Comparison of ENCODE assay signal across 16 cellular contexts in the genomic region with DNA sequence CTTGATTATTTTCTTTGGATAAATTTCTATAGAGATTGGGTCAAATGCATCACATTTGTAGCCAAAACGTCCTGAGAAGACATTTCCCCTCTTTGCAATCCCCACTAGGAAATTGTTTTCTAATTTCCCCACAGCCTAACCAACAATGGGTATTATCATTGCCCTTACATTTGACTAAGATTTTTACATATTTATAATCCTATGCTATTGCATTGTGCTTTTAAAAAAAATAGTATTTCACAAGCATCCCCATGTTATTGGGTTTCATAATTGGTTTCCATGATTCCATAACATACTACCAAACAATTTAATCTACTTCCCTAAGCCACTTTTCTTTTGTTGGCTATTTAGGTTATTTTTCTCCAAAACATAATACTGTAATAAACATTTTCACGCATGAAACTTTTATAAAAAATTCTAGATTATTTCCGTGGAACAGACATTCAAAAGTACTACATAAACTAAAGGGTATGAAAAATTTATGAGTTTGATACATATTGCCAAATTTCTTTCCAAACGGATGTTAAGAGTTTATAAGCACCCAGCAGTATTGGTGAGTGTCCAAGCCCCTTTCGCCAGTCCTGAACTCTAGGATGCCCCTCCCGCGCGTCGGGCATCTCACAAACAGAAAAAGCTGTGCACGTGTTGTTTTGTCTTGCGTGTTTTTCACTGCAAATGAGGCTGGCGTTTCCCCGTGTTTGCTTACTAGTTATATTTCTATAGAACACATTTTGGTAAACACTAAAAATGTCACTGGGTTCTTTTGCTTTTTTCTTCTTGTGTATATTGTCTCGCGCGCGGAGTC. TPM values are rescaled to one million over a fixed set of nuclear protein-coding genes. Genes with fewer than 3 reads are reported as not detected.
A peak's percentile ranks its signal among the peaks of the same experiment; 100 is the strongest.
DNase-seq lines count a peak whose midpoint lies in the region; ATAC-seq, FAIRE-seq and TF ChIP-seq lines count a peak whose summit lies in the region.
"Had no signal": no experiment of that assay in that cellular context is flagged by ENCODE, and none has a peak within 500 bp of the region (broad histone marks: within the 10 kb centered on the region; RNA-seq: fewer than 3 reads in every experiment).

No MANE protein-coding gene starts in this region.

- CTCF ChIA-PET in activated naive CD4-positive, alpha-beta T cell treated with anti-CD3 and anti-CD28 coated beads, Interleukin-2, amount 10 ng/mL, durations not matched to agents 7 days and 5 days (lab: Charles Lee): no interaction called here
- CTCF ChIA-PET in T-cell (lab: Charles Lee): no interaction called here

- ATAC-seq in T-cell (replicated peaks in 1 of 4) (no peak), GM21723 (IDR thresholded peaks at IDR 0.05; ENCODE audit: unreplicated experiment) (no peak), pancreas (no peak)

- TF ChIP-seq CTCF in endothelial cell (IDR thresholded peaks at IDR 0.05; ENCODE audit: unreplicated experiment) (no peak), type B pancreatic cell (conservative IDR thresholded peaks at IDR 0.05) (no peak), ascending aorta (IDR thresholded peaks at IDR 0.05) (no peak), pancreas (IDR thresholded peaks at IDR 0.05) (no peak)

- no peaks in the 10 kb centered on the region for H3K36me3 Mint-ChIP-seq in activated naive CD4-positive, alpha-beta T cell treated with anti-CD3 and anti-CD28 coated beads, Interleukin-2, amount 10 ng/mL, durations not matched to agents 7 days and 5 days
- no peaks in the 10 kb centered on the region for H3K36me3 Mint-ChIP-seq in T-cell
- H3K36me3 Mint-ChIP-seq in endothelial cell (ENCODE audit: low read depth, unreplicated experiment): peaks cover 4% of the 10 kb centered on the region
- H3K36me3 Mint-ChIP-seq in type B pancreatic cell: no peaks in the 10 kb centered on the region

- 27 to 34% methylated on average over 17 of the region's 17 CpGs for WGBS in pancreas, 2 donors

- H3K27ac Mint-ChIP-seq in activated naive CD4-positive, alpha-beta T cell treated with anti-CD3 and anti-CD28 coated beads, Interleukin-2, amount 10 ng/mL, durations not matched to agents 7 days and 5 days: no peak overlapping the region
- H3K27ac Mint-ChIP-seq in T-cell: no peak overlapping the region
- peak overlapping the region; percentile 70 for H3K27ac Mint-ChIP-seq in endothelial cell (ENCODE audit: unreplicated experiment)
- peak overlapping the region; percentile 29 for H3K27ac Mint-ChIP-seq in type B pancreatic cell

- H3K4me1 ChIP-seq in ascending aorta (peaks cover 18 to 26% of the 10 kb centered on the region in 2 donors), pancreas (peaks cover 6 to 13% (median 7%) of the 10 kb centered on the region in 3 donors)

- peaks cover 91% of the 10 kb centered on the region for H3K27me3 Mint-ChIP-seq in activated naive CD4-positive, alpha-beta T cell treated with anti-CD3 and anti-CD28 coated beads, Interleukin-2, amount 10 ng/mL, durations not matched to agents 7 days and 5 days
- H3K27me3 Mint-ChIP-seq in T-cell (peaks cover 48 to 76% of the 10 kb centered on the region in 2 donors), endothelial cell (ENCODE audit: unreplicated experiment) (peaks cover 16% of the 10 kb centered on the region), type B pancreatic cell (peaks cover 92% of the 10 kb centered on the region)

- peaks cover 21% of the 10 kb centered on the region for H3K4me1 Mint-ChIP-seq in activated naive CD4-positive, alpha-beta T cell treated with anti-CD3 and anti-CD28 coated beads, Interleukin-2, amount 10 ng/mL, durations not matched to agents 7 days and 5 days
- H3K4me1 Mint-ChIP-seq in T-cell (peaks cover 16 to 25% (median 16%) of the 10 kb centered on the region in 3 donors), endothelial cell (ENCODE audit: unreplicated experiment) (peaks cover 6% of the 10 kb centered on the region), type B pancreatic cell (ENCODE audit: unreplicated experiment) (no peaks in the 10 kb centered on the region)

- H3K36me3 ChIP-seq in ascending aorta: no peaks in the 10 kb centered on the region
- H3K36me3 ChIP-seq in pancreas: no peaks in the 10 kb centered on the region

- H3K27ac ChIP-seq in ascending aorta (no peak overlapping the region), pancreas (no peak overlapping the region)
- H3K27ac ChIP-seq: dorsolateral prefrontal cortex, PC-9 had no signal

- intact Hi-C loops in ascending aorta (cut with DNase I) (no loop called here), pancreas (cut with DNase I) (no loop called here)

- no peak overlapping the region for H3K4me3 ChIP-seq in ascending aorta
- H3K4me3 ChIP-seq in pancreas: no peak overlapping the region

- POLR2A ChIA-PET in T-cell (lab: Charles Lee): no interaction called here

- no peak for DNase-seq in activated naive CD4-positive, alpha-beta T cell treated with anti-CD3 and anti-CD28 coated beads, Interleukin-2, amount 10 ng/mL, durations not matched to agents 7 days and 5 days
- no peak for DNase-seq in activated naive CD4-positive, alpha-beta T cell treated with anti-CD3 and anti-CD28 coated beads, Interleukin-2, amount 50 U/mL, for 16 hours
- no peak for DNase-seq in T-cell
- DNase-seq in endothelial cell (ENCODE audit: low spot score): no peak
- DNase-seq in type B pancreatic cell (ENCODE audit: extremely low spot score, unreplicated experiment): no peak
- DNase-seq in ascending aorta (ENCODE audit: low spot score in 2 of 2): no peak
- no peak for DNase-seq in pancreas
- DNase-seq: activated CD4-positive, alpha-beta T cell treated with anti-CD3 and anti-CD28 coated beads, Interleukin-2, amount 50 U/mL, for 48 hours; dorsolateral prefrontal cortex; foreskin fibroblast; NCI-H446 treated with DMSO at 0.1 percent for 48 hours; PC-9; stimulated activated CD8-positive, alpha-beta memory T cell treated with anti-CD3 and anti-CD28 coated beads, Interleukin-4, amount 100 ng/mL, for 48 hours had no signal

- H3K27me3 ChIP-seq in ascending aorta (peaks cover 34% of the 10 kb centered on the region), pancreas (peaks cover 0 to 56% (median 13%) of the 10 kb centered on the region in 4 donors)

- no peak for FAIRE-seq in pancreas (lab: Jason Lieb, UNC)
- FAIRE-seq: urothelium cell line had no signal

- H3K9me3 Mint-ChIP-seq in activated naive CD4-positive, alpha-beta T cell treated with anti-CD3 and anti-CD28 coated beads, Interleukin-2, amount 10 ng/mL, durations not matched to agents 7 days and 5 days: no peaks in the 10 kb centered on the region
- no peaks in the 10 kb centered on the region for H3K9me3 Mint-ChIP-seq in T-cell
- no peaks in the 10 kb centered on the region for H3K9me3 Mint-ChIP-seq in endothelial cell (ENCODE audit: unreplicated experiment)
- no peaks in the 10 kb centered on the region for H3K9me3 Mint-ChIP-seq in type B pancreatic cell

- peak overlapping the region; percentile 60 for H3K4me3 Mint-ChIP-seq in activated naive CD4-positive, alpha-beta T cell treated with anti-CD3 and anti-CD28 coated beads, Interleukin-2, amount 10 ng/mL, durations not matched to agents 7 days and 5 days
- H3K4me3 Mint-ChIP-seq in T-cell: peak overlapping the region; percentile 68 to 73 (median 68)
- peak overlapping the region; percentile 80 for H3K4me3 Mint-ChIP-seq in endothelial cell (ENCODE audit: unreplicated experiment)
- peak overlapping the region; percentile 79 for H3K4me3 Mint-ChIP-seq in type B pancreatic cell

- H3K9me3 ChIP-seq in ascending aorta: no peaks in the 10 kb centered on the region
- no peaks in the 10 kb centered on the region for H3K9me3 ChIP-seq in pancreas

RNA-seq across cellular contexts. Expression of gene LHX4, which starts 2.0 kb away (rescaled TPM):
- under 1 TPM in 2 of 5 donors, not detected in 3; 0.03 TPM for total RNA-seq in T-cell
- total RNA-seq in endothelial cell (ENCODE audit: unreplicated experiment): 1.5 TPM
- 0.22 and 0.38 TPM in 2 replicates for total RNA-seq in type B pancreatic cell (ENCODE audit: low replicate concordance)
- not detected for total RNA-seq in ascending aorta
- total RNA-seq in pancreas: under 1 TPM in 3 of 6 donors, not detected in 3; 0.03 to 0.12 (median 0.12) TPM
- polyA plus RNA-seq in pancreas: under 1 TPM; 0.04 to 0.19 TPM
- total RNA-seq: G401 had no signal

Comparison
In these comparisons a context has a peak if more than half of its experiments do, and no peak if none do; other contexts are left out.
1. H3K27ac Mint-ChIP-seq: peak in endothelial cell (single experiment) and type B pancreatic cell (single experiment); none in activated naive CD4-positive, alpha-beta T cell treated with anti-CD3 and anti-CD28 coated beads, Interleukin-2, amount 10 ng/mL, durations not matched to agents 7 days and 5 days (single experiment) and T-cell (0 of 2).
2. Peak in every context shown above with its lines, with median percentiles within 50 percentile points of each other: H3K4me3 Mint-ChIP-seq.